Comparison of ENCODE assay signal across 17 cellular contexts in genomic region chr4:48346594-48346993, GRCh38. TPM values are rescaled to one million over a fixed set of nuclear protein-coding genes. Genes with fewer than 3 reads are reported as not detected.
A peak's percentile ranks its signal among the peaks of the same experiment; 100 is the strongest.
DNase-seq lines count a peak whose midpoint lies in the region; ATAC-seq lines count a peak whose summit lies in the region.
"Had no signal": no experiment of that assay in that cellular context is flagged by ENCODE, and none has a peak within 500 bp of the region (broad histone marks: within the 10 kb centered on the region; RNA-seq: fewer than 3 reads in every experiment).

No MANE protein-coding gene starts in this region.

- no peak overlapping the region for H3K4me3 ChIP-seq in CD8-positive, alpha-beta memory T cell (ENCODE audit: low read length)
- H3K4me3 ChIP-seq in mesenchymal stem cell (ENCODE audit: insufficient read depth in 1 of 2, low read depth in 1 of 2, low read length in 2 of 2) (no peak overlapping the region), mesendoderm (ENCODE audit: low read length) (no peak overlapping the region), trophoblast cell (ENCODE audit: low read depth, low read length) (no peak overlapping the region)
- H3K4me3 ChIP-seq: adrenal gland, pancreas, skin epidermis, testis had no signal

- H3K27me3 ChIP-seq in CD8-positive, alpha-beta memory T cell (ENCODE audit: insufficient read depth, low read length, poor library complexity, severe bottlenecking), result no peaks in the 10 kb centered on the region
- H3K27me3 ChIP-seq in mesenchymal stem cell (ENCODE audit: control insufficient read depth in 1 of 2, insufficient read depth in 1 of 2, low read length in 2 of 2) (no peaks in the 10 kb centered on the region), mesendoderm (ENCODE audit: insufficient read depth, low read length, poor library complexity) (no peaks in the 10 kb centered on the region), trophoblast cell (ENCODE audit: insufficient read depth, low read length) (no peaks in the 10 kb centered on the region)
- H3K27me3 ChIP-seq: adrenal gland, pancreas, testis had no signal

- H4K91ac ChIP-seq in mesenchymal stem cell (ENCODE audit: low read length) (no peak overlapping the region), trophoblast cell (ENCODE audit: low read depth, low read length) (no peak overlapping the region)

- H2AFZ ChIP-seq in mesenchymal stem cell (ENCODE audit: low read depth, low read length), result no peak overlapping the region
- H2AFZ ChIP-seq in trophoblast cell (ENCODE audit: insufficient read depth, low read length, poor library complexity), result no peak overlapping the region

- no peak for DNase-seq in CD8-positive, alpha-beta memory T cell
- DNase-seq in HCEC 1CT (peak; percentile 35), mesenchymal stem cell (peak; percentile 57), mesendoderm (no peak), trophoblast cell (no peak)
- DNase-seq: activated CD4-positive, alpha-beta T cell treated with anti-CD3 and anti-CD28 coated beads for 4 hours; adrenal gland; hypothalamus; left cardiac atrium; NCI-H1092 treated with DMSO at 0.1 percent for 48 hours; NCI-H748 treated with DMSO at 0.1 percent for 48 hours; pancreas; T1000; testis had no signal

- CTCF ChIA-PET in CD8-positive, alpha-beta memory T cell (lab: Charles Lee), result no interaction called here

- H3K9me3 ChIP-seq in CD8-positive, alpha-beta memory T cell (ENCODE audit: low read length), result no peaks in the 10 kb centered on the region
- no peaks in the 10 kb centered on the region for H3K9me3 ChIP-seq in mesenchymal stem cell (ENCODE audit: control insufficient read depth, low read length)
- no peaks in the 10 kb centered on the region for H3K9me3 ChIP-seq in trophoblast cell (ENCODE audit: insufficient read depth, low read depth, low read length)
- H3K9me3 ChIP-seq: adrenal gland, pancreas, testis had no signal

- H3K14ac ChIP-seq in mesenchymal stem cell (ENCODE audit: low read length in 2 of 2) (no peak overlapping the region), trophoblast cell (ENCODE audit: low read length) (no peak overlapping the region)

- POLR2A ChIA-PET in CD8-positive, alpha-beta memory T cell (lab: Charles Lee), result interaction anchor here (0.6 kb wide), 1 partner anchor 287 kb away, joined by 3 read pairs; no protein-coding TSS in a partner anchor

- H2BK12ac ChIP-seq in mesenchymal stem cell (ENCODE audit: low read length in 2 of 2) (no peak overlapping the region), trophoblast cell (ENCODE audit: low read length) (no peak overlapping the region)

- H3K79me2 ChIP-seq in mesendoderm (ENCODE audit: control insufficient read depth, insufficient read depth, low read length) (peaks cover 68% of the 10 kb centered on the region), trophoblast cell (ENCODE audit: control insufficient read depth, insufficient read depth, low read length, poor library complexity) (peaks cover 16% of the 10 kb centered on the region)

- H3K23ac ChIP-seq in mesenchymal stem cell (ENCODE audit: low read length in 2 of 2) (no peak overlapping the region), mesendoderm (ENCODE audit: low read length) (no peak overlapping the region), trophoblast cell (ENCODE audit: low read length) (no peak overlapping the region)

- H2BK15ac ChIP-seq in mesenchymal stem cell (ENCODE audit: low read depth, poor library complexity, severe bottlenecking) (no peak overlapping the region), mesendoderm (replicated peaks; ENCODE audit: low read depth) (no peak overlapping the region)

- H2BK120ac ChIP-seq in mesenchymal stem cell (ENCODE audit: low read depth, low read length) (no peak overlapping the region), mesendoderm (ENCODE audit: low read depth, low read length) (no peak overlapping the region), trophoblast cell (ENCODE audit: insufficient read depth, low read length, poor library complexity) (no peak overlapping the region)

- no peaks in the 10 kb centered on the region for H3K27me3 Mint-ChIP-seq in CD8-positive, alpha-beta memory T cell
- H3K27me3 Mint-ChIP-seq in activated T-helper 17 cell treated with anti-CD3 and anti-CD28 coated beads, Interleukin-2, amount 50 U/mL, for 72 hours, result no peaks in the 10 kb centered on the region

- ATAC-seq in activated T-helper 17 cell treated with anti-CD3 and anti-CD28 coated beads, Interleukin-2, amount 50 U/mL, for 72 hours (replicated peaks), result no peak
- no peak for ATAC-seq in GM21576 (IDR thresholded peaks at IDR 0.05; ENCODE audit: unreplicated experiment)
- ATAC-seq: left cardiac atrium, pancreas had no signal

- H3K56ac ChIP-seq in mesendoderm (ENCODE audit: low read length), result no peak overlapping the region

- no peak overlapping the region for H3K27ac ChIP-seq in CD8-positive, alpha-beta memory T cell (ENCODE audit: low read depth, low read length)
- H3K27ac ChIP-seq in mesenchymal stem cell (ENCODE audit: low read length, poor library complexity, severe bottlenecking) (no peak overlapping the region), mesendoderm (ENCODE audit: low read depth, low read length) (no peak overlapping the region), trophoblast cell (ENCODE audit: low read depth, low read length) (no peak overlapping the region)
- H3K27ac ChIP-seq: adrenal gland, pancreas, skin epidermis, testis had no signal

- H4K5ac ChIP-seq in mesendoderm (ENCODE audit: low read length), result no peak overlapping the region

- H3K79me1 ChIP-seq in mesenchymal stem cell (replicated peaks; ENCODE audit: low read length, poor library complexity, severe bottlenecking) (peaks cover 1% of the 10 kb centered on the region), mesendoderm (ENCODE audit: low read length) (peaks cover 10% of the 10 kb centered on the region), trophoblast cell (ENCODE audit: low read length) (peaks cover 8% of the 10 kb centered on the region)

- H4K8ac ChIP-seq in mesenchymal stem cell (ENCODE audit: low read length) (no peak overlapping the region), mesendoderm (ENCODE audit: low read depth, low read length) (no peak overlapping the region), trophoblast cell (ENCODE audit: low read depth, low read length) (no peak overlapping the region)

- H2BK5ac ChIP-seq in mesenchymal stem cell (ENCODE audit: low read depth, low read length, poor library complexity, severe bottlenecking) (no peak overlapping the region), mesendoderm (ENCODE audit: low read length) (no peak overlapping the region), trophoblast cell (ENCODE audit: low read depth, low read length, poor library complexity) (no peak overlapping the region)

- H2AK5ac ChIP-seq in mesenchymal stem cell (ENCODE audit: low read length, severe bottlenecking) (no peak overlapping the region), mesendoderm (ENCODE audit: low read length) (no peak overlapping the region), trophoblast cell (ENCODE audit: low read length) (no peak overlapping the region)

- H3K36me3 Mint-ChIP-seq in CD8-positive, alpha-beta memory T cell, result peaks cover 0 to 10% (median 6%) of the 10 kb centered on the region in 3 donors
- no peaks in the 10 kb centered on the region for H3K36me3 Mint-ChIP-seq in activated T-helper 17 cell treated with anti-CD3 and anti-CD28 coated beads, Interleukin-2, amount 50 U/mL, for 72 hours (ENCODE audit: low read depth)

- peaks cover 83 to 93% (median 91%) of the 10 kb centered on the region in 3 donors for H3K4me1 Mint-ChIP-seq in CD8-positive, alpha-beta memory T cell
- H3K4me1 Mint-ChIP-seq in activated T-helper 17 cell treated with anti-CD3 and anti-CD28 coated beads, Interleukin-2, amount 50 U/mL, for 72 hours, result peaks cover 48% of the 10 kb centered on the region

- no peaks in the 10 kb centered on the region for H3K9me3 Mint-ChIP-seq in CD8-positive, alpha-beta memory T cell
- no peaks in the 10 kb centered on the region for H3K9me3 Mint-ChIP-seq in activated T-helper 17 cell treated with anti-CD3 and anti-CD28 coated beads, Interleukin-2, amount 50 U/mL, for 72 hours

- peak overlapping the region in 3 of 8 donors; percentile 15 to 74 (median 23) for H3K27ac Mint-ChIP-seq in CD8-positive, alpha-beta memory T cell
- H3K27ac Mint-ChIP-seq in activated T-helper 17 cell treated with anti-CD3 and anti-CD28 coated beads, Interleukin-2, amount 50 U/mL, for 72 hours, result peak overlapping the region; percentile 42

- H3K36me3 ChIP-seq in CD8-positive, alpha-beta memory T cell (ENCODE audit: insufficient read depth, low read length), result no peaks in the 10 kb centered on the region
- H3K36me3 ChIP-seq in mesenchymal stem cell (ENCODE audit: control insufficient read depth in 1 of 2, insufficient read depth in 2 of 2, low read depth in 1 of 2, low read length in 2 of 2) (no peaks in the 10 kb centered on the region), mesendoderm (ENCODE audit: control insufficient read depth, insufficient read depth, low read length) (no peaks in the 10 kb centered on the region), trophoblast cell (ENCODE audit: control insufficient read depth in 1 of 2, insufficient read depth in 2 of 2, low read length in 2 of 2) (no peaks in the 10 kb centered on the region)
- H3K36me3 ChIP-seq: adrenal gland, pancreas had no signal

- no peak overlapping the region for H4K12ac ChIP-seq in trophoblast cell (ENCODE audit: low read depth, low read length)

- H3K4ac ChIP-seq in mesenchymal stem cell (ENCODE audit: low read depth in 1 of 2, low read length in 2 of 2) (no peak overlapping the region), mesendoderm (ENCODE audit: low read depth, low read length) (no peak overlapping the region), trophoblast cell (ENCODE audit: low read depth, low read length) (no peak overlapping the region)

- H3K4me1 ChIP-seq in CD8-positive, alpha-beta memory T cell (ENCODE audit: insufficient read depth, low read length), result peaks cover 71% of the 10 kb centered on the region
- H3K4me1 ChIP-seq in mesenchymal stem cell (ENCODE audit: control insufficient read depth, insufficient read depth, low read depth, low read length), result peaks cover 3% of the 10 kb centered on the region
- no peaks in the 10 kb centered on the region for H3K4me1 ChIP-seq in mesendoderm (ENCODE audit: control insufficient read depth, low read depth, low read length)
- H3K4me1 ChIP-seq in trophoblast cell (ENCODE audit: control insufficient read depth in 1 of 2, insufficient read depth in 2 of 2, low read length in 2 of 2), result peaks cover 0 to 1% of the 10 kb centered on the region in 2 experiments

- H3K18ac ChIP-seq in mesenchymal stem cell (ENCODE audit: low read depth in 1 of 2, low read length in 2 of 2), result no peak overlapping the region
- no peak overlapping the region for H3K18ac ChIP-seq in mesendoderm (ENCODE audit: low read length)
- no peak overlapping the region for H3K18ac ChIP-seq in trophoblast cell (ENCODE audit: low read length)

- H3K4me2 ChIP-seq in mesenchymal stem cell (ENCODE audit: low read length, poor library complexity, severe bottlenecking), result no peak overlapping the region
- no peak overlapping the region for H3K4me2 ChIP-seq in mesendoderm (ENCODE audit: low read length)
- H3K4me2 ChIP-seq in trophoblast cell (ENCODE audit: low read length), result no peak overlapping the region

- H3K4me3 Mint-ChIP-seq in CD8-positive, alpha-beta memory T cell, result peak overlapping the region in 4 of 7 donors; percentile 7 to 67 (median 26)
- peak overlapping the region; percentile 52 for H3K4me3 Mint-ChIP-seq in activated T-helper 17 cell treated with anti-CD3 and anti-CD28 coated beads, Interleukin-2, amount 50 U/mL, for 72 hours

- H3K9ac ChIP-seq in mesenchymal stem cell (ENCODE audit: low read length) (no peak overlapping the region), mesendoderm (ENCODE audit: low read length) (no peak overlapping the region), trophoblast cell (ENCODE audit: low read length) (no peak overlapping the region)

RNA-seq across cellular contexts. Expression of gene SLAIN2, which starts 5.3 kb away (rescaled TPM):
- 10 to 100 TPM; 72.2 to 86.8 TPM for total RNA-seq in CD8-positive, alpha-beta memory T cell
- polyA plus RNA-seq in CD8-positive, alpha-beta memory T cell, result 26.4 TPM
- total RNA-seq in activated T-helper 17 cell treated with anti-CD3 and anti-CD28 coated beads, Interleukin-2, amount 50 U/mL, for 72 hours, result 10 to 100 TPM; 38.5 to 52.0 TPM
- polyA plus RNA-seq in mesenchymal stem cell (2013, experiment 1 of 2), result 121 TPM
- 120 TPM for polyA plus RNA-seq in mesenchymal stem cell (2013, experiment 2 of 2)
- polyA plus RNA-seq in mesendoderm (2013, experiment 1 of 2), result 45.6 TPM
- polyA plus RNA-seq in mesendoderm (2013, experiment 2 of 2), result 44.0 TPM
- 131 and 137 TPM in 2 replicates for polyA plus RNA-seq in trophoblast cell (2013)

Comparison
In these comparisons a context has a peak if more than half of its experiments do, and no peak if none do; other contexts are left out.
1. DNase-seq: peak in HCEC 1CT (single experiment) and mesenchymal stem cell (single experiment); none in CD8-positive, alpha-beta memory T cell (0 of 5), mesendoderm (single experiment) and trophoblast cell (0 of 2).